8 cellular contexts compared by ENCODE assay signal in the genomic region with DNA sequence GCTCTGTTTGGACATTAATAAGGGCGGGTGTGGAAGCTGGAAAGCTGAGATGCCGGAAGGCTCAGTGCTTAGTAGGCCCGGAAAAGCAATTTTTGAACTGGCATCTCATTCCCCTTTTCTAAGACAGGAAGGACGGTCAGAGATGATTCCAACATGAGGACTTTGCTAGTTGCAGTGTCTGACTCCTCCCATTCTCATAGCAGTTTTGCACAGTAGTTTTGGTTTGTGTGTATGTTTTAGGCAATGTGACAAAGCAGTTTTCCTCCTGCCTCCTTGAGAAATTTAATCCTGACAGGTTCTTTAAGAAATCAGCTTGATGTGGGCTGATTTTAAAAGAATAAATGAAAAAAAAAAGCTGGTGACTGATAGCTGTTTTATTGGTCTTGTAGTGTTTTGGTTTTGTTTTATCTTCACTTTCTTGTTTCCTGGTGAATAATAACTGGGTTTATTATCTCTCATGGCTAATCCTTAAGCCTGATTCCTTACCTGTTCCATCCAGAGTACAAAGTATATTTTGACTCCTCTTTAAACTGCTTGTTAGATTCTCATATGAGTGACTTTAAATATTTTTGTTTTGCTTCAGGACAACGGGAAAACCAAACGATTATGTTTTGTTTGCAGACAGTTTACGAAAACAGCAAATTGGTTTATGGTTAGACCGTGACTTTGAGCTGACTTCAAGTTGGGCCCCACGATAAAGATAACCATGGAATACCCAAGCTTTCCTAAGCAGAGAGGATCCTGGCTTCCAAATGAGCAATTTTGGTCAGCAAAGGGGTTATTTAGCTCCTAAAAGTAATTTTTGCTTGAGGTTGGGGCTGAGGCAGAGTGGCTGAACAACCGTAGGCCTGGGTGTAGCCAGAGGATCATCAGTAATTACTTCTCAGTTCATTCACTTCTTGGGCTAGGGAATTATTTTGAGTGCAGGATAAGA. TPM values are rescaled to one million over a fixed set of nuclear protein-coding genes. Genes with fewer than 3 reads are reported as not detected.
DNase-seq lines count a peak whose midpoint lies in the region; ATAC-seq and TF ChIP-seq lines count a peak whose summit lies in the region.

No MANE protein-coding gene starts in this region.

- no peaks in the 10 kb centered on the region for H4K20me1 ChIP-seq in mammary epithelial cell (ENCODE audit: insufficient read depth, low read length)

- 89 to 93% (median 93%) methylated on average over 10 of the region's 10 CpGs for WGBS in psoas muscle, 3 donors
- WGBS in mammary epithelial cell (ENCODE audit: low coverage, missing lambda C conversion rate): 87% methylated on average over 10 of the region's 10 CpGs

- peak; percentile 23 for ATAC-seq in activated naive CD4-positive, alpha-beta T cell treated with anti-CD3 and anti-CD28 coated beads, Interleukin-2, amount 50 U/mL, for 72 hours
- ATAC-seq in lower lobe of right lung (no peak), psoas muscle (no peak), GM19035 (IDR thresholded peaks at IDR 0.05; ENCODE audit: unreplicated experiment) (no peak)

- DNase-seq in AML-193 (lab: John Stamatoyannopoulos, UW) (peak; percentile 58 to 64), HT-29 (ENCODE audit: low spot score) (peak; percentile 56), lower lobe of right lung (no peak), psoas muscle (no peak), mammary epithelial cell (no peak), NCI-H226 (no peak)
- DNase-seq in activated naive CD4-positive, alpha-beta T cell treated with anti-CD3 and anti-CD28 coated beads, Interleukin-2, amount 50 U/mL, for 72 hours (ENCODE audit: low spot score in 2 of 2): no peak

- dilution Hi-C loops in mammary epithelial cell (cut with HindIII; ENCODE audit: low sequenced_read_pairs): no loop called here

- TF ChIP-seq CTCF in lower lobe of right lung (IDR thresholded peaks at IDR 0.05): no peak
- TF ChIP-seq CTCF in psoas muscle (IDR thresholded peaks at IDR 0.05): no peak
- no peak for TF ChIP-seq CTCF in mammary epithelial cell (conservative IDR thresholded peaks at IDR 0.05 in 1 of 2, IDR thresholded peaks at IDR 0.05 in 1 of 2; ENCODE audit: extremely low read depth in 1 of 2, insufficient read depth in 1 of 2, low read depth in 1 of 2, low read length in 2 of 2)

- H3K27ac Mint-ChIP-seq in activated naive CD4-positive, alpha-beta T cell treated with anti-CD3 and anti-CD28 coated beads, Interleukin-2, amount 50 U/mL, for 72 hours: peak overlapping the region; percentile 65 to 75

- intact Hi-C loops in lower lobe of right lung (cut with DNase I) (no loop called here), psoas muscle (cut with DNase I) (loop anchor here in 1 of 2 donors (5.0 kb wide), 2 partner anchors 104 to 124 kb away; no protein-coding TSS in a partner anchor), mammary epithelial cell (cut with micrococcal nuclease) (no loop called here)

- H3K9me3 Mint-ChIP-seq in activated naive CD4-positive, alpha-beta T cell treated with anti-CD3 and anti-CD28 coated beads, Interleukin-2, amount 50 U/mL, for 72 hours: no peaks in the 10 kb centered on the region

- H3K9me3 ChIP-seq in lower lobe of right lung (no peaks in the 10 kb centered on the region), psoas muscle (no peaks in the 10 kb centered on the region), mammary epithelial cell (replicated peaks; ENCODE audit: insufficient read depth, low read length) (no peaks in the 10 kb centered on the region)

- peak overlapping the region; percentile 14 for H3K27ac ChIP-seq in lower lobe of right lung
- H3K27ac ChIP-seq in psoas muscle: no peak overlapping the region
- no peak overlapping the region for H3K27ac ChIP-seq in mammary epithelial cell (ENCODE audit: insufficient read depth, low read depth, low read length)

- H3K27me3 ChIP-seq in lower lobe of right lung (ENCODE audit: low read depth) (no peaks in the 10 kb centered on the region), psoas muscle (ENCODE audit: insufficient read depth in 3 of 3, low read length in 2 of 3) (peaks cover 0 to 2% (median 0%) of the 10 kb centered on the region in 3 donors), mammary epithelial cell (ENCODE audit: insufficient read depth, low read length) (peaks cover 11% of the 10 kb centered on the region)

- no peak overlapping the region for H3K4me2 ChIP-seq in mammary epithelial cell (ENCODE audit: insufficient read depth, low read depth, low read length)

- CTCF ChIA-PET in mammary epithelial cell (lab: Charles Lee; ENCODE audit: low non-redundant PET): no interaction called here

- H3K4me3 ChIP-seq in lower lobe of right lung (no peak overlapping the region), psoas muscle (no peak overlapping the region), mammary epithelial cell (replicated peaks in 1 of 3; ENCODE audit: insufficient read depth in 1 of 3, low read depth in 2 of 3, low read length in 3 of 3) (no peak overlapping the region)

- no TSS peak for BruUV-seq in mammary epithelial cell (replicated peaks; lab: Mats Ljungman, UMichigan)

- in situ Hi-C loops in mammary epithelial cell (cut with MboI; ENCODE audit: low sequenced_read_pairs in 2 of 2): no loop called here

- no peaks in the 10 kb centered on the region for H3K79me2 ChIP-seq in mammary epithelial cell (ENCODE audit: insufficient read depth, low read length)

- H3K9ac ChIP-seq in mammary epithelial cell (ENCODE audit: insufficient read depth, low read length): no peak overlapping the region

- H3K36me3 ChIP-seq in lower lobe of right lung (no peaks in the 10 kb centered on the region), psoas muscle (ENCODE audit: insufficient read depth in 1 of 2, low read depth in 1 of 2) (no peaks in the 10 kb centered on the region), mammary epithelial cell (ENCODE audit: insufficient read depth, low read length) (no peaks in the 10 kb centered on the region)

- H2AFZ ChIP-seq in mammary epithelial cell (ENCODE audit: low read depth, low read length): no peak overlapping the region

- H3K4me1 ChIP-seq in lower lobe of right lung (peaks cover 56% of the 10 kb centered on the region), psoas muscle (peaks cover 8% of the 10 kb centered on the region), mammary epithelial cell (ENCODE audit: insufficient read depth, low read length) (no peaks in the 10 kb centered on the region)

- no peaks in the 10 kb centered on the region for H3K36me3 Mint-ChIP-seq in activated naive CD4-positive, alpha-beta T cell treated with anti-CD3 and anti-CD28 coated beads, Interleukin-2, amount 50 U/mL, for 72 hours

RNA-seq across cellular contexts. Expression of a gene that starts 3.4 kb away (rescaled TPM):
- total RNA-seq in HT-29 (2014; rRNA removed; shearing (Covaris generic)): 11.6 and 16.3 TPM in 2 replicates
- total RNA-seq in activated naive CD4-positive, alpha-beta T cell treated with anti-CD3 and anti-CD28 coated beads, Interleukin-2, amount 50 U/mL, for 72 hours: 10 to 100 TPM; 23.6 to 26.5 TPM
- total RNA-seq in lower lobe of right lung (40.0 TPM), psoas muscle (10 to 100 TPM in 1 of 4 donors, 1 to 10 TPM in 3; 2.6 to 12.4 (median 4.7) TPM), mammary epithelial cell (1 to 10 TPM in 1 of 2 donors, under 1 TPM in 1; 0.73 to 1.5 TPM)
- polyA plus RNA-seq in psoas muscle (1 to 10 TPM in 1 of 3 donors, under 1 TPM in 2; 0.32 to 4.4 (median 0.71) TPM), mammary epithelial cell (0.32 TPM)
- not detected for polyA minus RNA-seq in mammary epithelial cell

Comparison
In these comparisons a context has a peak if more than half of its experiments do, and no peak if none do; other contexts are left out.
1. DNase-seq: peak in AML-193 (2 of 2) and HT-29 (single experiment); none in activated naive CD4-positive, alpha-beta T cell treated with anti-CD3 and anti-CD28 coated beads, Interleukin-2, amount 50 U/mL, for 72 hours (0 of 2), lower lobe of right lung (single experiment), psoas muscle (0 of 2), mammary epithelial cell (single experiment) and NCI-H226 (single experiment).
2. ATAC-seq: peak in activated naive CD4-positive, alpha-beta T cell treated with anti-CD3 and anti-CD28 coated beads, Interleukin-2, amount 50 U/mL, for 72 hours (2 of 2); none in lower lobe of right lung (0 of 2), psoas muscle (0 of 4) and GM19035 (single experiment).